1 cellular context compared by ENCODE assay signal in the genomic region with DNA sequence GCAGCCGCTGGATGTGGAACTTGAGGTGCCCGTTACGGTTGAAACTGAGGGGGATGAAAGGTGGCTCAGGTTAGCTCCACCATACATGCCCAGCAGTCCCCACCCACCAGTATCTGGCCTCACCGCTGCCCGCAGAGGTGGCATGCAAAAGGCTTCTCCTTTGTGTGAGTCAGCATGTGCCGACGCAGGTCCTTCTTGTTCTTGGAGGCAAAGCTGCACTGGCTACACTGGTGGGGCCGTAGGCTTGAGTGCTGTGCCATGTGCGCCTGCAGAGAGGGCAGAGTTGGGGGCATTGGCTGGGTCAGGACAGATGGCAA.
A peak's percentile ranks its signal among the peaks of the same experiment; 100 is the strongest.
TF ChIP-seq lines count a peak whose summit lies in the region.

No MANE protein-coding gene starts in this region.

TF ChIP-seq in HepG2, 621 proteins besides CTCF, POLR2A, EP300 and RAD21 (continued from another document and continues in another):
- no peak for TF ChIP-seq MLX (CRISPR knock-in tag; IDR thresholded peaks at IDR 0.05)
- TF ChIP-seq SIN3A (IDR thresholded peaks at IDR 0.05; ENCODE audit: borderline replicate concordance, low read depth, low read length), result no peak
- no peak for TF ChIP-seq MYPOP (CRISPR knock-in tag; IDR thresholded peaks at IDR 0.05)
- no peak for TF ChIP-seq CHD4 (IDR thresholded peaks at IDR 0.05; ENCODE audit: borderline replicate concordance, low read length)
- TF ChIP-seq HINFP (CRISPR knock-in tag; IDR thresholded peaks at IDR 0.05; ENCODE audit: low read depth), result no peak
- TF ChIP-seq HOXD1 (CRISPR knock-in tag; IDR thresholded peaks at IDR 0.05), result no peak
- no peak for TF ChIP-seq NCOR1 (IDR thresholded peaks at IDR 0.05; ENCODE audit: borderline replicate concordance, low read length)
- TF ChIP-seq ZNF784 (CRISPR knock-in tag; IDR thresholded peaks at IDR 0.05; ENCODE audit: borderline replicate concordance), result no peak
- no peak for TF ChIP-seq AHR (CRISPR knock-in tag; IDR thresholded peaks at IDR 0.05)
- TF ChIP-seq ERF (CRISPR knock-in tag; IDR thresholded peaks at IDR 0.05), result 0 out of 2 replicates have a peak, but pooled peaks have one; percentile 20
- no peak for TF ChIP-seq MBD4 (IDR thresholded peaks at IDR 0.05; ENCODE audit: borderline replicate concordance, low read length)
- no peak for TF ChIP-seq HNF1B (CRISPR knock-in tag; IDR thresholded peaks at IDR 0.05)
- TF ChIP-seq PHF21A (CRISPR knock-in tag; IDR thresholded peaks at IDR 0.05), result no peak
- TF ChIP-seq CEBPG (CRISPR knock-in tag; IDR thresholded peaks at IDR 0.05), result no peak
- no peak for TF ChIP-seq FOXJ3 (CRISPR knock-in tag; IDR thresholded peaks at IDR 0.05; ENCODE audit: borderline replicate concordance)
- no peak for TF ChIP-seq PCBP1 (IDR thresholded peaks at IDR 0.05; ENCODE audit: borderline replicate concordance, low read depth, low read length)
- TF ChIP-seq, protein P1, sequence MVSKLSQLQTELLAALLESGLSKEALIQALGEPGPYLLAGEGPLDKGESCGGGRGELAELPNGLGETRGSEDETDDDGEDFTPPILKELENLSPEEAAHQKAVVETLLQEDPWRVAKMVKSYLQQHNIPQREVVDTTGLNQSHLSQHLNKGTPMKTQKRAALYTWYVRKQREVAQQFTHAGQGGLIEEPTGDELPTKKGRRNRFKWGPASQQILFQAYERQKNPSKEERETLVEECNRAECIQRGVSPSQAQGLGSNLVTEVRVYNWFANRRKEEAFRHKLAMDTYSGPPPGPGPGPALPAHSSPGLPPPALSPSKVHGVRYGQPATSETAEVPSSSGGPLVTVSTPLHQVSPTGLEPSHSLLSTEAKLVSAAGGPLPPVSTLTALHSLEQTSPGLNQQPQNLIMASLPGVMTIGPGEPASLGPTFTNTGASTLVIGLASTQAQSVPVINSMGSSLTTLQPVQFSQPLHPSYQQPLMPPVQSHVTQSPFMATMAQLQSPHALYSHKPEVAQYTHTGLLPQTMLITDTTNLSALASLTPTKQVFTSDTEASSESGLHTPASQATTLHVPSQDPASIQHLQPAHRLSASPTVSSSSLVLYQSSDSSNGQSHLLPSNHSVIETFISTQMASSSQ (IDR thresholded peaks at IDR 0.05; ENCODE audit: low read depth), result no peak
- TF ChIP-seq, protein P1 (CRISPR knock-in tag; IDR thresholded peaks at IDR 0.05; ENCODE audit: borderline replicate concordance), result no peak
- TF ChIP-seq GFI1 (CRISPR knock-in tag; IDR thresholded peaks at IDR 0.05; ENCODE audit: borderline replicate concordance), result no peak
- no peak for TF ChIP-seq STAG1 (CRISPR knock-in tag; IDR thresholded peaks at IDR 0.05)
- TF ChIP-seq MXD3 (CRISPR knock-in tag; IDR thresholded peaks at IDR 0.05), result 0 out of 2 replicates have a peak, but pooled peaks have one; percentile 22
- TF ChIP-seq ZZZ3 (CRISPR knock-in tag; IDR thresholded peaks at IDR 0.05; ENCODE audit: borderline replicate concordance), result no peak
- TF ChIP-seq MYNN (CRISPR knock-in tag; IDR thresholded peaks at IDR 0.05; ENCODE audit: low read depth), result no peak
- no peak for TF ChIP-seq RAD51 (IDR thresholded peaks at IDR 0.05; ENCODE audit: borderline replicate concordance)
- TF ChIP-seq THAP7 (CRISPR knock-in tag; IDR thresholded peaks at IDR 0.05), result no peak
- TF ChIP-seq, protein P2, sequence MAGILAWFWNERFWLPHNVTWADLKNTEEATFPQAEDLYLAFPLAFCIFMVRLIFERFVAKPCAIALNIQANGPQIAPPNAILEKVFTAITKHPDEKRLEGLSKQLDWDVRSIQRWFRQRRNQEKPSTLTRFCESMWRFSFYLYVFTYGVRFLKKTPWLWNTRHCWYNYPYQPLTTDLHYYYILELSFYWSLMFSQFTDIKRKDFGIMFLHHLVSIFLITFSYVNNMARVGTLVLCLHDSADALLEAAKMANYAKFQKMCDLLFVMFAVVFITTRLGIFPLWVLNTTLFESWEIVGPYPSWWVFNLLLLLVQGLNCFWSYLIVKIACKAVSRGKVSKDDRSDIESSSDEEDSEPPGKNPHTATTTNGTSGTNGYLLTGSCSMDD (CRISPR knock-in tag; IDR thresholded peaks at IDR 0.05), result no peak
- TF ChIP-seq SKIL (CRISPR knock-in tag; IDR thresholded peaks at IDR 0.05; ENCODE audit: borderline replicate concordance), result 0 out of 2 replicates have a peak, but pooled peaks have one; percentile 3
- TF ChIP-seq ZNF703 (CRISPR knock-in tag; IDR thresholded peaks at IDR 0.05; ENCODE audit: borderline replicate concordance), result no peak
- TF ChIP-seq ZBTB4 (CRISPR knock-in tag; IDR thresholded peaks at IDR 0.05; ENCODE audit: borderline replicate concordance), result no peak
- no peak for TF ChIP-seq PHB2 (IDR thresholded peaks at IDR 0.05; ENCODE audit: partially characterized antibody)
- TF ChIP-seq ZNF749 (CRISPR knock-in tag; IDR thresholded peaks at IDR 0.05; ENCODE audit: borderline replicate concordance), result no peak
- no peak for TF ChIP-seq GLI4 (CRISPR knock-in tag; IDR thresholded peaks at IDR 0.05; ENCODE audit: borderline replicate concordance)
- no peak for TF ChIP-seq RORA (CRISPR knock-in tag; IDR thresholded peaks at IDR 0.05)
- no peak for TF ChIP-seq KDM1A (CRISPR knock-in tag; IDR thresholded peaks at IDR 0.05)
- TF ChIP-seq FOXO1 (CRISPR knock-in tag; IDR thresholded peaks at IDR 0.05), result 0 out of 2 replicates have a peak, but pooled peaks have one; percentile 9
- TF ChIP-seq ZNF7 (CRISPR knock-in tag; IDR thresholded peaks at IDR 0.05), result no peak
